Comparison of ENCODE assay signal across 8 cellular contexts in genomic region chr16:1378087-1378803, GRCh38. TPM values are rescaled to one million over a fixed set of nuclear protein-coding genes. Genes with fewer than 3 reads are reported as not detected.
DNase-seq lines count a peak whose midpoint lies in the region; ATAC-seq, FAIRE-seq and TF ChIP-seq lines count a peak whose summit lies in the region.
"Had no signal": no experiment of that assay in that cellular context is flagged by ENCODE, and none has a peak within 500 bp of the region (broad histone marks: within the 10 kb centered on the region; RNA-seq: fewer than 3 reads in every experiment).

No MANE protein-coding gene starts in this region.

- H3F3A ChIP-seq in OCI-LY1 (ENCODE audit: insufficient read depth, low read length), result no peaks in the 10 kb centered on the region

- H3K9me3 Mint-ChIP-seq in endothelial cell (ENCODE audit: unreplicated experiment), result no peaks in the 10 kb centered on the region

- H3K9me2 ChIP-seq in OCI-LY1 (ENCODE audit: low read depth, low read length), result no peaks in the 10 kb centered on the region

- H3K27me3 ChIP-seq in OCI-LY1 (ENCODE audit: insufficient read depth, low read length), result no peaks in the 10 kb centered on the region
- no peaks in the 10 kb centered on the region for H3K27me3 ChIP-seq in trophoblast cell (ENCODE audit: insufficient read depth, low read length)

- H3K23ac ChIP-seq in trophoblast cell (ENCODE audit: low read length), result no peak overlapping the region

- no peak for TF ChIP-seq POLR2A in GM12892 (IDR thresholded peaks at IDR 0.05; ENCODE audit: low read depth, low read length)

- H3K4me1 ChIP-seq in OCI-LY1 (ENCODE audit: insufficient read depth, low read length, severe bottlenecking) (peaks cover 23% of the 10 kb centered on the region), trophoblast cell (ENCODE audit: control insufficient read depth in 1 of 2, insufficient read depth in 2 of 2, low read length in 2 of 2) (peaks cover 9 to 15% of the 10 kb centered on the region in 2 experiments)

- H3K4me2 ChIP-seq in OCI-LY1 (ENCODE audit: low read length), result peak overlapping the region; percentile 92
- peak overlapping the region; percentile 76 for H3K4me2 ChIP-seq in trophoblast cell (ENCODE audit: low read length)

- H3K79me2 ChIP-seq in OCI-LY1 (ENCODE audit: insufficient read depth, low read length) (peaks cover 9% of the 10 kb centered on the region), trophoblast cell (ENCODE audit: control insufficient read depth, insufficient read depth, low read length, poor library complexity) (peaks cover 17% of the 10 kb centered on the region)

- TF ChIP-seq CTCF in GM12865 (IDR thresholded peaks at IDR 0.05; ENCODE audit: insufficient read depth, low read depth, low read length, missing control alignments) (no peak), OCI-LY1 (IDR thresholded peaks at IDR 0.05; ENCODE audit: low read length) (no peak), endothelial cell (IDR thresholded peaks at IDR 0.05; ENCODE audit: unreplicated experiment) (no peak)

- no peak overlapping the region for H3K27ac Mint-ChIP-seq in endothelial cell (ENCODE audit: unreplicated experiment)

- WGBS in trophoblast cell (ENCODE audit: extremely low coverage, insufficient coverage, insufficient read length), result no CpG with 5 or more reads among the region's 25 CpGs

- peak overlapping the region; percentile 50 for H2BK120ac ChIP-seq in trophoblast cell (ENCODE audit: insufficient read depth, low read length, poor library complexity)

- H3K9me3 ChIP-seq in OCI-LY1 (ENCODE audit: low read length) (no peaks in the 10 kb centered on the region), trophoblast cell (ENCODE audit: insufficient read depth, low read depth, low read length) (peaks cover 2% of the 10 kb centered on the region)

- H3K79me1 ChIP-seq in trophoblast cell (ENCODE audit: low read length), result peaks cover 10% of the 10 kb centered on the region

- peak overlapping the region; percentile 14 for H2BK5ac ChIP-seq in trophoblast cell (ENCODE audit: low read depth, low read length, poor library complexity)

- H4K8ac ChIP-seq in trophoblast cell (ENCODE audit: low read depth, low read length), result peak overlapping the region; percentile 8

- H3K36me3 ChIP-seq in OCI-LY1 (ENCODE audit: insufficient read depth, low read length) (peaks cover 16% of the 10 kb centered on the region), trophoblast cell (ENCODE audit: control insufficient read depth in 1 of 2, insufficient read depth in 2 of 2, low read length in 2 of 2) (peaks cover 24% of the 10 kb centered on the region in 2 experiments)

- no peak for FAIRE-seq in GM12892 (lab: Jason Lieb, UNC)

- peaks cover 12% of the 10 kb centered on the region for H3K27me3 Mint-ChIP-seq in endothelial cell (ENCODE audit: unreplicated experiment)

- H3K36me3 Mint-ChIP-seq in endothelial cell (ENCODE audit: low read depth, unreplicated experiment), result peaks cover 14% of the 10 kb centered on the region

- H3K9ac ChIP-seq in OCI-LY1 (ENCODE audit: low read length) (peak overlapping the region; percentile 96), trophoblast cell (ENCODE audit: low read length) (peak overlapping the region; percentile 17)

- ATAC-seq in HG02981 (IDR thresholded peaks at IDR 0.05; ENCODE audit: unreplicated experiment), result no peak

- H2BK12ac ChIP-seq in trophoblast cell (ENCODE audit: low read length), result no peak overlapping the region

- peak overlapping the region; percentile 1 for H2AK5ac ChIP-seq in trophoblast cell (ENCODE audit: low read length)

- peak overlapping the region; percentile 61 for H3K4ac ChIP-seq in trophoblast cell (ENCODE audit: low read depth, low read length)

- peak overlapping the region; percentile 42 for H3K27ac ChIP-seq in OCI-LY1 (ENCODE audit: low read depth, low read length, poor library complexity, severe bottlenecking)
- H3K27ac ChIP-seq in trophoblast cell (ENCODE audit: low read depth, low read length), result peak overlapping the region; percentile 82

- peak overlapping the region; percentile 87 for H3K4me3 Mint-ChIP-seq in endothelial cell (ENCODE audit: unreplicated experiment)

- H4K20me1 ChIP-seq in OCI-LY1 (ENCODE audit: insufficient read depth, low read length), result no peaks in the 10 kb centered on the region

- no peak for DNase-seq in GM12865 (ENCODE audit: low read depth)
- DNase-seq in endothelial cell (ENCODE audit: low spot score), result no peak
- DNase-seq in trophoblast cell, result no peak
- no peak for DNase-seq in occipital lobe (lab: John Stamatoyannopoulos, UW)
- no peak for DNase-seq in GM12892 (ENCODE audit: insufficient read length)
- DNase-seq: NCI-H510A treated with DMSO at 0.1 percent for 48 hours had no signal

- H4K91ac ChIP-seq in trophoblast cell (ENCODE audit: low read depth, low read length), result peak overlapping the region; percentile 95

- peak overlapping the region; percentile 93 for H3K14ac ChIP-seq in trophoblast cell (ENCODE audit: low read length)

- H3K4me3 ChIP-seq in GM12865 (ENCODE audit: low read depth, low read length) (peak overlapping the region; percentile 67), OCI-LY1 (ENCODE audit: low read depth, low read length, poor library complexity, severe bottlenecking) (peak overlapping the region; percentile 86), trophoblast cell (ENCODE audit: low read depth, low read length) (peak overlapping the region; percentile 82)

- H3K18ac ChIP-seq in trophoblast cell (ENCODE audit: low read length), result peak overlapping the region; percentile 80

- H2AFZ ChIP-seq in OCI-LY1 (ENCODE audit: low read length) (no peak overlapping the region), trophoblast cell (ENCODE audit: insufficient read depth, low read length, poor library complexity) (no peak overlapping the region)

- peak overlapping the region; percentile 6 for H4K12ac ChIP-seq in trophoblast cell (ENCODE audit: low read depth, low read length)

- H3K4me1 Mint-ChIP-seq in endothelial cell (ENCODE audit: unreplicated experiment), result peaks cover 9% of the 10 kb centered on the region

RNA-seq across cellular contexts. Expression of gene GNPTG, which starts 26.5 kb away (rescaled TPM):
- 47.9 TPM for total RNA-seq in endothelial cell (ENCODE audit: unreplicated experiment)
- polyA plus RNA-seq in trophoblast cell (2013), result 23.8 and 24.6 TPM in 2 replicates
- total RNA-seq in occipital lobe, result 15.0 TPM
- 15.3 TPM for polyA plus RNA-seq in GM12892 (2012; ENCODE audit: missing spikeins)

RNA-seq across cellular contexts. Expression of gene TSR3, which starts 26.6 kb away (rescaled TPM):
- total RNA-seq in endothelial cell (ENCODE audit: unreplicated experiment), result 68.2 TPM
- polyA plus RNA-seq in trophoblast cell (2013), result 34.9 and 35.3 TPM in 2 replicates
- 36.8 TPM for total RNA-seq in occipital lobe
- 17.8 TPM for polyA plus RNA-seq in GM12892 (2012; ENCODE audit: missing spikeins)

RNA-seq across cellular contexts. Expression of gene UNKL, which starts 36.3 kb away (rescaled TPM):
- total RNA-seq in endothelial cell (ENCODE audit: unreplicated experiment) (30.3 TPM), occipital lobe (10.1 TPM)
- 24.9 and 25.4 TPM in 2 replicates for polyA plus RNA-seq in trophoblast cell (2013)
- polyA plus RNA-seq in GM12892 (2012; ENCODE audit: missing spikeins), result 7.6 TPM

RNA-seq across cellular contexts. Expression of gene UQCC4, which starts 42.3 kb away (rescaled TPM):
- total RNA-seq in endothelial cell (ENCODE audit: unreplicated experiment) (11.4 TPM), occipital lobe (11.2 TPM)
- polyA plus RNA-seq in trophoblast cell (2013), result 17.1 and 17.3 TPM in 2 replicates
- 15.1 TPM for polyA plus RNA-seq in GM12892 (2012; ENCODE audit: missing spikeins)

RNA-seq across cellular contexts. Expression of gene BAIAP3, which starts 44.8 kb away (rescaled TPM):
- 6.5 TPM for total RNA-seq in endothelial cell (ENCODE audit: unreplicated experiment)
- 2.1 and 2.5 TPM in 2 replicates for polyA plus RNA-seq in trophoblast cell (2013)
- 5.8 TPM for total RNA-seq in occipital lobe
- polyA plus RNA-seq in GM12892 (2012; ENCODE audit: missing spikeins), result 0.36 TPM
